In the genomic region with DNA sequence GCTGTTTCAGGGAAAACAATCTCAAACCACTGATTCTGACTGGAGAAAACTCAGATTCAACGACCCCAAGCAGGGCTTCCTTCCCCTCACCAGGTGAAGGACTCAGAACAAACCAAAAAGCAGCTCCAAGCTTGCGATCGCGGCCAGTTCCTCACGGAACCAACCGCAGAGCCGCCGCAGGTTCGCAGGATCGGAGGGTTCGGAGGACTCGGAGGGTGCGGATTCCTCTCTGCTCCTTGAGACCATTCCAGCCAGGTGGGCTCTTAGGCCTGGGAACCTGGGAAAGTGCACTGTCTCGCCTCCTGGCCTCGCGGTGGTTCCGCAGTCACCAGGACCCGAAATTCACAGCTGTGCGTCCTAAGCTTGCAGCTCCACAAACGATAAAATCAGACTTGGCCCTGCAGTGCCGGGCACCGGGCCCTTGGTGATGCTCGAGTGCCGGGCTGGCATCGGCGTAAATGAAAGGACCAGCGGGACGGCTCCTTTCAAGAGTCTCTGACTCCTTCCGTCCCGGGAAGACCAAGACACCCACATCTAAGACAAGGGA, we compare ENCODE assay signal across 7 cellular contexts.
DNase-seq lines count a peak whose midpoint lies in the region; ATAC-seq, FAIRE-seq and TF ChIP-seq lines count a peak whose summit lies in the region.

No MANE protein-coding gene starts in this region.

- H3K4me1 ChIP-seq in K562 (replicated peaks in 1 of 2; ENCODE audit: control insufficient read depth in 2 of 2, insufficient read depth in 2 of 2, low read length in 2 of 2) = peaks cover 20 to 30% of the 10 kb centered on the region in 2 experiments; a peak in 4 of 5 replicates
- H3K4me1 ChIP-seq in iPS-15b (ENCODE audit: control insufficient read depth, insufficient read depth, low read length) = peaks cover 2% of the 10 kb centered on the region

- intact Hi-C loops in K562 (cut with micrococcal nuclease) = loop anchor here (5.0 kb wide), 1 partner anchor 35 kb away; no protein-coding TSS in a partner anchor

- TF ChIP-seq EP300 in K562 (IDR thresholded peaks at IDR 0.05; ENCODE audit: low read length) = no peak

- H3K79me2 ChIP-seq in K562 (ENCODE audit: control insufficient read depth, insufficient read depth, low read length) = no peaks in the 10 kb centered on the region

- H3K36me3 ChIP-seq in K562 (ENCODE audit: control insufficient read depth, insufficient read depth, low read length) (no peaks in the 10 kb centered on the region), iPS-15b (ENCODE audit: control insufficient read depth, insufficient read depth, low read length) (no peaks in the 10 kb centered on the region)

- TF ChIP-seq POLR2A in GM12892 (IDR thresholded peaks at IDR 0.05; ENCODE audit: low read depth, low read length) = no peak
- no peak for TF ChIP-seq POLR2A in K562 (conservative IDR thresholded peaks at IDR 0.05)

- CTCF ChIA-PET in K562 (lab: Yijun Ruan, JAX; ENCODE audit: low intra/inter-chr PET ratio) = interaction anchor here (0.6 to 1.1 kb wide), 4 partner anchors 15 to 456 kb away, joined by 3 read pairs; no protein-coding TSS in a partner anchor

- peak; percentile 39 to 52 (median 47); a peak in 3 of 6 replicates for TF ChIP-seq CTCF in K562 (IDR thresholded peaks at IDR 0.05 in 2 of 3, conservative IDR thresholded peaks at IDR 0.05 in 1 of 3; ENCODE audit: insufficient read depth in 2 of 3, low read depth in 1 of 3, low read length in 3 of 3)

- peak overlapping the region; percentile 73 for H3K27ac ChIP-seq in K562 (ENCODE audit: extremely low read depth, low read depth, low read length)

- H3K9me1 ChIP-seq in K562 (ENCODE audit: control insufficient read depth, insufficient read depth, low read length) = no peaks in the 10 kb centered on the region

- peak overlapping the region; percentile 83 to 93 for H3K9ac ChIP-seq in K562 (ENCODE audit: insufficient read depth in 1 of 2, low read depth in 2 of 2, low read length in 2 of 2)
- H3K9ac ChIP-seq in iPS-15b (ENCODE audit: low read depth, low read length) = peak overlapping the region; percentile 67

- no peaks in the 10 kb centered on the region for H4K20me1 ChIP-seq in K562 (replicated peaks; ENCODE audit: control insufficient read depth, insufficient read depth, low read length)

- POLR2A ChIA-PET in K562 (lab: Yijun Ruan, JAX) = interaction anchor here (0.8 to 1.8 kb wide), 7 partner anchors 10 to 659 kb away, joined by 3 to 9 read pairs (median 4); a partner anchor contains a TSS

- peak overlapping the region; percentile 99 for H2AFZ ChIP-seq in K562 (ENCODE audit: low read depth, low read length)

- H3K9me3 ChIP-seq in K562 (replicated peaks; ENCODE audit: control insufficient read depth, insufficient read depth, low read depth, low read length) (peaks cover 8% of the 10 kb centered on the region), iPS-15b (ENCODE audit: control insufficient read depth, insufficient read depth, low read length) (no peaks in the 10 kb centered on the region)

- 0 out of 4 replicates have a peak, but pooled peaks of 1 of the 2 experiments have one; percentile 39 for TF ChIP-seq RAD21 in K562 (CRISPR knock-in tag; conservative IDR thresholded peaks at IDR 0.05 in 1 of 2, IDR thresholded peaks at IDR 0.05 in 1 of 2)

- DNase-seq in GM12892 (ENCODE audit: insufficient read length) (peak; percentile 52), NCI-H1105 treated with DMSO at 0.1 percent for 48 hours (lab: John Stamatoyannopoulos, UW) (peak; percentile 77), T1000 (lab: John Stamatoyannopoulos, UW) (peak; percentile 76), K562 (ENCODE audit: extremely low read depth in 1 of 4, low spot score in 3 of 4) (peak; percentile 48 to 73 (median 60)), skeletal muscle cell (ENCODE audit: low read depth) (no peak)

- H3K4me2 ChIP-seq in K562 (ENCODE audit: insufficient read depth, low read length) = peak overlapping the region; percentile 94

- H3K27me3 ChIP-seq in K562 (ENCODE audit: control insufficient read depth in 2 of 2, insufficient read depth in 2 of 2, low read length in 2 of 2) (no peaks in the 10 kb centered on the region), iPS-15b (ENCODE audit: control insufficient read depth, insufficient read depth, low read length) (peaks cover 8% of the 10 kb centered on the region)

- FAIRE-seq in GM12892 (lab: Jason Lieb, UNC) (peak; percentile 30), K562 (lab: Jason Lieb, UNC) (peak; percentile 6)

- in situ Hi-C loops in K562 (cut with MboI) = loop anchor here (5.0 kb wide), 1 partner anchor 510 kb away; no protein-coding TSS in a partner anchor

- no TSS peak for BruUV-seq in K562 (replicated peaks; lab: Mats Ljungman, UMichigan)

- ATAC-seq in HG02642 (IDR thresholded peaks at IDR 0.05; ENCODE audit: poor library complexity, unreplicated experiment) (peak; percentile 67), K562 (peak; percentile 59)

- H3K4me3 ChIP-seq in K562 (peak overlapping the region; percentile 74), iPS-15b (ENCODE audit: low read depth, low read length) (peak overlapping the region; percentile 97), skeletal muscle cell (ENCODE audit: low read depth, low read length) (peak overlapping the region; percentile 73)

- whole genome bisulfite sequencing in K562 (ENCODE audit: insufficient coverage, low coverage, missing lambda C conversion rate) = 11% methylated on average over 30 of the region's 30 CpGs

TF ChIP-seq in K562, 482 proteins besides CTCF, POLR2A, EP300 and RAD21 (continues in another document):
- no peak for TF ChIP-seq ARNT (IDR thresholded peaks at IDR 0.05)
- no peak for TF ChIP-seq ZFP30 (CRISPR knock-in tag; IDR thresholded peaks at IDR 0.05; ENCODE audit: borderline replicate concordance)
- TF ChIP-seq, protein P1, sequence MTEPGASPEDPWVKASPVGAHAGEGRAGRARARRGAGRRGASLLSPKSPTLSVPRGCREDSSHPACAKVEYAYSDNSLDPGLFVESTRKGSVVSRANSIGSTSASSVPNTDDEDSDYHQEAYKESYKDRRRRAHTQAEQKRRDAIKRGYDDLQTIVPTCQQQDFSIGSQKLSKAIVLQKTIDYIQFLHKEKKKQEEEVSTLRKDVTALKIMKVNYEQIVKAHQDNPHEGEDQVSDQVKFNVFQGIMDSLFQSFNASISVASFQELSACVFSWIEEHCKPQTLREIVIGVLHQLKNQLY (CRISPR knock-in tag; conservative IDR thresholded peaks at IDR 0.05) = 0 out of 4 replicates have a peak, but pooled peaks of 1 of the 2 experiments have one; percentile 39
- TF ChIP-seq NR2C2 (CRISPR knock-in tag; IDR thresholded peaks at IDR 0.05) = no peak
- no peak; the same call in 1 of the 2 replicates for TF ChIP-seq NR2C2 (tag; IDR thresholded peaks at IDR 0.05)
- TF ChIP-seq, protein P2, sequence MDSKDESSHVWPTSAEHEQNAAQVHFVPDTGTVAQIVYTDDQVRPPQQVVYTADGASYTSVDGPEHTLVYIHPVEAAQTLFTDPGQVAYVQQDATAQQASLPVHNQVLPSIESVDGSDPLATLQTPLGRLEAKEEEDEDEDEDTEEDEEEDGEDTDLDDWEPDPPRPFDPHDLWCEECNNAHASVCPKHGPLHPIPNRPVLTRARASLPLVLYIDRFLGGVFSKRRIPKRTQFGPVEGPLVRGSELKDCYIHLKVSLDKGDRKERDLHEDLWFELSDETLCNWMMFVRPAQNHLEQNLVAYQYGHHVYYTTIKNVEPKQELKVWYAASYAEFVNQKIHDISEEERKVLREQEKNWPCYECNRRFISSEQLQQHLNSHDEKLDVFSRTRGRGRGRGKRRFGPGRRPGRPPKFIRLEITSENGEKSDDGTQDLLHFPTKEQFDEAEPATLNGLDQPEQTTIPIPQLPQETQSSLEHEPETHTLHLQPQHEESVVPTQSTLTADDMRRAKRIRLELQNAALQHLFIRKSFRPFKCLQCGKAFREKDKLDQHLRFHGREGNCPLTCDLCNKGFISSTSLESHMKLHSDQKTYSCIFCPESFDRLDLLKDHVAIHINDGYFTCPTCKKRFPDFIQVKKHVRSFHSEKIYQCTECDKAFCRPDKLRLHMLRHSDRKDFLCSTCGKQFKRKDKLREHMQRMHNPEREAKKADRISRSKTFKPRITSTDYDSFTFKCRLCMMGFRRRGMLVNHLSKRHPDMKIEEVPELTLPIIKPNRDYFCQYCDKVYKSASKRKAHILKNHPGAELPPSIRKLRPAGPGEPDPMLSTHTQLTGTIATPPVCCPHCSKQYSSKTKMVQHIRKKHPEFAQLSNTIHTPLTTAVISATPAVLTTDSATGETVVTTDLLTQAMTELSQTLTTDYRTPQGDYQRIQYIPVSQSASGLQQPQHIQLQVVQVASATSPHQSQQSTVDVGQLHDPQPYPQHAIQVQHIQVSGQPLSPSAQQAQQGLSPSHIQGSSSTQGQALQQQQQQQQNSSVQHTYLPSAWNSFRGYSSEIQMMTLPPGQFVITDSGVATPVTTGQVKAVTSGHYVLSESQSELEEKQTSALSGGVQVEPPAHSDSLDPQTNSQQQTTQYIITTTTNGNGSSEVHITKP (IDR thresholded peaks at IDR 0.05; ENCODE audit: partially characterized antibody) = no peak
- TF ChIP-seq MAFG (tag; conservative IDR thresholded peaks at IDR 0.05) = no peak
- TF ChIP-seq FIP1L1 (IDR thresholded peaks at IDR 0.05; ENCODE audit: low read depth, low read length, poor library complexity, severe bottlenecking) = no peak
- TF ChIP-seq POLR2AphosphoS2 (IDR thresholded peaks at IDR 0.05; ENCODE audit: low read length) = no peak
- peak in 1 of 2 experiments; percentile 6; a peak in 1 of 4 replicates for TF ChIP-seq RCOR1 (IDR thresholded peaks at IDR 0.05; ENCODE audit: borderline replicate concordance in 1 of 2, low read depth in 2 of 2, low read length in 2 of 2)
- TF ChIP-seq ZNF174 (CRISPR knock-in tag; IDR thresholded peaks at IDR 0.05) = no peak
- peak; percentile 54; the same call in 1 of the 2 replicates for TF ChIP-seq MTA3 (IDR thresholded peaks at IDR 0.05; ENCODE audit: borderline replicate concordance)
- no peak for TF ChIP-seq SP1 (CRISPR knock-in tag; IDR thresholded peaks at IDR 0.05)
- TF ChIP-seq ESRRB (CRISPR knock-in tag; IDR thresholded peaks at IDR 0.05; ENCODE audit: borderline replicate concordance) = no peak
- TF ChIP-seq, protein P3, sequence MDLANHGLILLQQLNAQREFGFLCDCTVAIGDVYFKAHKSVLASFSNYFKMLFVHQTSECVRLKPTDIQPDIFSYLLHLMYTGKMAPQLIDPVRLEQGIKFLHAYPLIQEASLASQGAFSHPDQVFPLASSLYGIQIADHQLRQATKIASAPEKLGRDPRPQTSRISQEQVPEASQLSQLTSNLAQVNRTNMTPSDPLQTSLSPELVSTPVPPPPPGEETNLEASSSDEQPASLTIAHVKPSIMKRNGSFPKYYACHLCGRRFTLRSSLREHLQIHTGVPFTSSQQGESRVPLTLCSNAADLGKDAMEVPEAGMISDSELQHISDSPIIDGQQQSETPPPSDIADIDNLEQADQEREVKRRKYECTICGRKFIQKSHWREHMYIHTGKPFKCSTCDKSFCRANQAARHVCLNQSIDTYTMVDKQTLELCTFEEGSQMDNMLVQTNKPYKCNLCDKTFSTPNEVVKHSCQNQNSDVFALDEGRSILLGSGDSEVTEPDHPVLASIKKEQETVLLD (IDR thresholded peaks at IDR 0.05) = no peak
- TF ChIP-seq NR3C1 (CRISPR knock-in tag; IDR thresholded peaks at IDR 0.05) = no peak
- TF ChIP-seq SMARCE1 (IDR thresholded peaks at IDR 0.05) = no peak
- TF ChIP-seq ZNF175 (CRISPR knock-in tag; IDR thresholded peaks at IDR 0.05; ENCODE audit: low read depth) = no peak
